ENCODE assay signal across 1 cellular context in the genomic region with DNA sequence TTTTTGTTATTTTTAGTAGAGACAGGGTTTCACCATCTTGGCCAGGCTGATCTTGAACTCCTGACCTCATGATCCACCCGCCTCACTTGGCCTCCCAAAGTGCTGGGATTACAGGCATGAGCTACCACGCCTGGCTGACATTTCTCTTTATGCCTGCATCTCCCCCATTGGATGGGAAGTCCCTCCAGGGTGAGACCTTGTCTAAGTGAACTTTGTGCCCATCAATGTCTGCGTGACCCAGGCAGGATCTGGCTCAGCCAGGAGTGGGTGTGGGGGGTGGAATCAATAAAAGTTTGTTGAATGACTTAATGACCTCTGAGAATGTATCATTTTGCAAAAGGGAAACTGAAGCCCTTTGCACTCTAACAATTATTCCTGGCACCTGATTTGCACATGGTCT.
A peak's percentile ranks its signal among the peaks of the same experiment; 100 is the strongest.
TF ChIP-seq lines count a peak whose summit lies in the region.

No MANE protein-coding gene starts in this region.

TF ChIP-seq in HepG2, 621 proteins besides CTCF, POLR2A, EP300 and RAD21 (continued from another document and continues in another):
- TF ChIP-seq, protein P1, sequence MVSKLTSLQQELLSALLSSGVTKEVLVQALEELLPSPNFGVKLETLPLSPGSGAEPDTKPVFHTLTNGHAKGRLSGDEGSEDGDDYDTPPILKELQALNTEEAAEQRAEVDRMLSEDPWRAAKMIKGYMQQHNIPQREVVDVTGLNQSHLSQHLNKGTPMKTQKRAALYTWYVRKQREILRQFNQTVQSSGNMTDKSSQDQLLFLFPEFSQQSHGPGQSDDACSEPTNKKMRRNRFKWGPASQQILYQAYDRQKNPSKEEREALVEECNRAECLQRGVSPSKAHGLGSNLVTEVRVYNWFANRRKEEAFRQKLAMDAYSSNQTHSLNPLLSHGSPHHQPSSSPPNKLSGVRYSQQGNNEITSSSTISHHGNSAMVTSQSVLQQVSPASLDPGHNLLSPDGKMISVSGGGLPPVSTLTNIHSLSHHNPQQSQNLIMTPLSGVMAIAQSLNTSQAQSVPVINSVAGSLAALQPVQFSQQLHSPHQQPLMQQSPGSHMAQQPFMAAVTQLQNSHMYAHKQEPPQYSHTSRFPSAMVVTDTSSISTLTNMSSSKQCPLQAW (CRISPR knock-in tag; IDR thresholded peaks at IDR 0.05), result peak; percentile 45; the same call in 1 of the 2 replicates
- TF ChIP-seq ZNF562 (CRISPR knock-in tag; IDR thresholded peaks at IDR 0.05; ENCODE audit: borderline replicate concordance) (no peak), SP1 (IDR thresholded peaks at IDR 0.05) (no peak), SP1 (CRISPR knock-in tag; IDR thresholded peaks at IDR 0.05) (no peak), IKZF4 (CRISPR knock-in tag; IDR thresholded peaks at IDR 0.05; ENCODE audit: borderline replicate concordance, low read depth, not compliant biosample characterization) (no peak), HDAC1 (CRISPR knock-in tag; IDR thresholded peaks at IDR 0.05) (peak; percentile 85), SOX13 (IDR thresholded peaks at IDR 0.05) (no peak), SOX13 (CRISPR knock-in tag; conservative IDR thresholded peaks at IDR 0.05 in 1 of 2, IDR thresholded peaks at IDR 0.05 in 1 of 2) (peak in 1 of 2 experiments; percentile 20; a peak in 1 of 4 replicates), CENPT (CRISPR knock-in tag; IDR thresholded peaks at IDR 0.05; ENCODE audit: low read depth) (no peak), ZMYM3 (CRISPR knock-in tag; IDR thresholded peaks at IDR 0.05) (peak; percentile 99), ZNF432 (CRISPR knock-in tag; IDR thresholded peaks at IDR 0.05; ENCODE audit: borderline replicate concordance) (no peak), ZNF878 (CRISPR knock-in tag; IDR thresholded peaks at IDR 0.05) (no peak), GTF2F1 (IDR thresholded peaks at IDR 0.05; ENCODE audit: low read length) (no peak), ZFX (CRISPR knock-in tag; IDR thresholded peaks at IDR 0.05; ENCODE audit: low read depth) (no peak; the same call in 1 of the 2 replicates), MED1 (CRISPR knock-in tag; IDR thresholded peaks at IDR 0.05) (peak; percentile 44), ZNF557 (CRISPR knock-in tag; IDR thresholded peaks at IDR 0.05) (no peak), ZNF34 (CRISPR knock-in tag; IDR thresholded peaks at IDR 0.05; ENCODE audit: borderline replicate concordance) (no peak), ZEB1 (IDR thresholded peaks at IDR 0.05; ENCODE audit: insufficient replicate concordance, low read depth) (no peak), ZNF296 (CRISPR knock-in tag; conservative IDR thresholded peaks at IDR 0.05) (no peak), REXO4 (CRISPR knock-in tag; IDR thresholded peaks at IDR 0.05; ENCODE audit: borderline replicate concordance) (no peak), ZNF350 (CRISPR knock-in tag; IDR thresholded peaks at IDR 0.05; ENCODE audit: borderline replicate concordance, low read depth) (0 out of 2 replicates have a peak, but pooled peaks have one; percentile 27), TRIM24 (CRISPR knock-in tag; IDR thresholded peaks at IDR 0.05) (no peak), ZNF678 (CRISPR knock-in tag; IDR thresholded peaks at IDR 0.05) (no peak), ZSCAN21 (CRISPR knock-in tag; IDR thresholded peaks at IDR 0.05; ENCODE audit: borderline replicate concordance) (no peak), HMG20A (CRISPR knock-in tag; IDR thresholded peaks at IDR 0.05; ENCODE audit: borderline replicate concordance) (peak; percentile 69; the same call in 1 of the 2 replicates), ZNF33B (CRISPR knock-in tag; IDR thresholded peaks at IDR 0.05) (no peak), KAT2B (IDR thresholded peaks at IDR 0.05; ENCODE audit: borderline replicate concordance, low read depth, low read length) (peak; percentile 45; the same call in 1 of the 2 replicates), REPIN1 (CRISPR knock-in tag; IDR thresholded peaks at IDR 0.05; ENCODE audit: borderline replicate concordance, low read depth) (peak; percentile 46; the same call in 1 of the 2 replicates), HMGA1 (CRISPR knock-in tag; conservative IDR thresholded peaks at IDR 0.05) (no peak), MTA1 (CRISPR knock-in tag; IDR thresholded peaks at IDR 0.05; ENCODE audit: borderline replicate concordance) (peak; percentile 60; the same call in 1 of the 2 replicates), PRMT3 (CRISPR knock-in tag; IDR thresholded peaks at IDR 0.05; ENCODE audit: borderline replicate concordance, low read depth) (no peak), ZNF343 (CRISPR knock-in tag; IDR thresholded peaks at IDR 0.05) (no peak), ZNF777 (CRISPR knock-in tag; IDR thresholded peaks at IDR 0.05) (no peak), SKI (IDR thresholded peaks at IDR 0.05; ENCODE audit: partially characterized antibody) (peak; percentile 81)
- TF ChIP-seq, protein P2, sequence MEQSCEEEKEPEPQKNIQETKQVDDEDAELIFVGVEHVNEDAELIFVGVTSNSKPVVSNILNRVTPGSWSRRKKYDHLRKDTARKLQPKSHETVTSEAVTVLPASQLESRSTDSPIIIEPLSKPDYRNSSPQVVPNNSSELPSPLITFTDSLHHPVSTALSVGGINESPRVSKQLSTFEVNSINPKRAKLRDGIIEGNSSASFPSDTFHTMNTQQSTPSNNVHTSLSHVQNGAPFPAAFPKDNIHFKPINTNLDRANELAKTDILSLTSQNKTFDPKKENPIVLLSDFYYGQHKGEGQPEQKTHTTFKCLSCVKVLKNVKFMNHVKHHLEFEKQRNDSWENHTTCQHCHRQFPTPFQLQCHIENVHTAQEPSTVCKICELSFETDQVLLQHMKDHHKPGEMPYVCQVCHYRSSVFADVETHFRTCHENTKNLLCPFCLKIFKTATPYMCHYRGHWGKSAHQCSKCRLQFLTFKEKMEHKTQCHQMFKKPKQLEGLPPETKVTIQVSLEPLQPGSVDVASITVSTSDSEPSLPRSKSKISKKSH (CRISPR knock-in tag; IDR thresholded peaks at IDR 0.05; ENCODE audit: borderline replicate concordance), result no peak
- TF ChIP-seq, protein P3, sequence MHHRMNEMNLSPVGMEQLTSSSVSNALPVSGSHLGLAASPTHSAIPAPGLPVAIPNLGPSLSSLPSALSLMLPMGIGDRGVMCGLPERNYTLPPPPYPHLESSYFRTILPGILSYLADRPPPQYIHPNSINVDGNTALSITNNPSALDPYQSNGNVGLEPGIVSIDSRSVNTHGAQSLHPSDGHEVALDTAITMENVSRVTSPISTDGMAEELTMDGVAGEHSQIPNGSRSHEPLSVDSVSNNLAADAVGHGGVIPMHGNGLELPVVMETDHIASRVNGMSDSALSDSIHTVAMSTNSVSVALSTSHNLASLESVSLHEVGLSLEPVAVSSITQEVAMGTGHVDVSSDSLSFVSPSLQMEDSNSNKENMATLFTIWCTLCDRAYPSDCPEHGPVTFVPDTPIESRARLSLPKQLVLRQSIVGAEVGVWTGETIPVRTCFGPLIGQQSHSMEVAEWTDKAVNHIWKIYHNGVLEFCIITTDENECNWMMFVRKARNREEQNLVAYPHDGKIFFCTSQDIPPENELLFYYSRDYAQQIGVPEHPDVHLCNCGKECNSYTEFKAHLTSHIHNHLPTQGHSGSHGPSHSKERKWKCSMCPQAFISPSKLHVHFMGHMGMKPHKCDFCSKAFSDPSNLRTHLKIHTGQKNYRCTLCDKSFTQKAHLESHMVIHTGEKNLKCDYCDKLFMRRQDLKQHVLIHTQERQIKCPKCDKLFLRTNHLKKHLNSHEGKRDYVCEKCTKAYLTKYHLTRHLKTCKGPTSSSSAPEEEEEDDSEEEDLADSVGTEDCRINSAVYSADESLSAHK (CRISPR knock-in tag; IDR thresholded peaks at IDR 0.05; ENCODE audit: borderline replicate concordance), result no peak
- TF ChIP-seq, protein P4, sequence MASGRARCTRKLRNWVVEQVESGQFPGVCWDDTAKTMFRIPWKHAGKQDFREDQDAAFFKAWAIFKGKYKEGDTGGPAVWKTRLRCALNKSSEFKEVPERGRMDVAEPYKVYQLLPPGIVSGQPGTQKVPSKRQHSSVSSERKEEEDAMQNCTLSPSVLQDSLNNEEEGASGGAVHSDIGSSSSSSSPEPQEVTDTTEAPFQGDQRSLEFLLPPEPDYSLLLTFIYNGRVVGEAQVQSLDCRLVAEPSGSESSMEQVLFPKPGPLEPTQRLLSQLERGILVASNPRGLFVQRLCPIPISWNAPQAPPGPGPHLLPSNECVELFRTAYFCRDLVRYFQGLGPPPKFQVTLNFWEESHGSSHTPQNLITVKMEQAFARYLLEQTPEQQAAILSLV (CRISPR knock-in tag; IDR thresholded peaks at IDR 0.05; ENCODE audit: borderline replicate concordance), result no peak
- TF ChIP-seq, protein P5, sequence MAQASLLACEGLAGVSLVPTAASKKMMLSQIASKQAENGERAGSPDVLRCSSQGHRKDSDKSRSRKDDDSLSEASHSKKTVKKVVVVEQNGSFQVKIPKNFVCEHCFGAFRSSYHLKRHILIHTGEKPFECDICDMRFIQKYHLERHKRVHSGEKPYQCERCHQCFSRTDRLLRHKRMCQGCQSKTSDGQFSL (CRISPR knock-in tag; IDR thresholded peaks at IDR 0.05), result peak; percentile 58; the same call in 1 of the 2 replicates
- TF ChIP-seq, protein P6, sequence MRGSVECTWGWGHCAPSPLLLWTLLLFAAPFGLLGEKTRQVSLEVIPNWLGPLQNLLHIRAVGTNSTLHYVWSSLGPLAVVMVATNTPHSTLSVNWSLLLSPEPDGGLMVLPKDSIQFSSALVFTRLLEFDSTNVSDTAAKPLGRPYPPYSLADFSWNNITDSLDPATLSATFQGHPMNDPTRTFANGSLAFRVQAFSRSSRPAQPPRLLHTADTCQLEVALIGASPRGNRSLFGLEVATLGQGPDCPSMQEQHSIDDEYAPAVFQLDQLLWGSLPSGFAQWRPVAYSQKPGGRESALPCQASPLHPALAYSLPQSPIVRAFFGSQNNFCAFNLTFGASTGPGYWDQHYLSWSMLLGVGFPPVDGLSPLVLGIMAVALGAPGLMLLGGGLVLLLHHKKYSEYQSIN (CRISPR knock-in tag; IDR thresholded peaks at IDR 0.05; ENCODE audit: borderline replicate concordance), result no peak
- TF ChIP-seq, protein P7, sequence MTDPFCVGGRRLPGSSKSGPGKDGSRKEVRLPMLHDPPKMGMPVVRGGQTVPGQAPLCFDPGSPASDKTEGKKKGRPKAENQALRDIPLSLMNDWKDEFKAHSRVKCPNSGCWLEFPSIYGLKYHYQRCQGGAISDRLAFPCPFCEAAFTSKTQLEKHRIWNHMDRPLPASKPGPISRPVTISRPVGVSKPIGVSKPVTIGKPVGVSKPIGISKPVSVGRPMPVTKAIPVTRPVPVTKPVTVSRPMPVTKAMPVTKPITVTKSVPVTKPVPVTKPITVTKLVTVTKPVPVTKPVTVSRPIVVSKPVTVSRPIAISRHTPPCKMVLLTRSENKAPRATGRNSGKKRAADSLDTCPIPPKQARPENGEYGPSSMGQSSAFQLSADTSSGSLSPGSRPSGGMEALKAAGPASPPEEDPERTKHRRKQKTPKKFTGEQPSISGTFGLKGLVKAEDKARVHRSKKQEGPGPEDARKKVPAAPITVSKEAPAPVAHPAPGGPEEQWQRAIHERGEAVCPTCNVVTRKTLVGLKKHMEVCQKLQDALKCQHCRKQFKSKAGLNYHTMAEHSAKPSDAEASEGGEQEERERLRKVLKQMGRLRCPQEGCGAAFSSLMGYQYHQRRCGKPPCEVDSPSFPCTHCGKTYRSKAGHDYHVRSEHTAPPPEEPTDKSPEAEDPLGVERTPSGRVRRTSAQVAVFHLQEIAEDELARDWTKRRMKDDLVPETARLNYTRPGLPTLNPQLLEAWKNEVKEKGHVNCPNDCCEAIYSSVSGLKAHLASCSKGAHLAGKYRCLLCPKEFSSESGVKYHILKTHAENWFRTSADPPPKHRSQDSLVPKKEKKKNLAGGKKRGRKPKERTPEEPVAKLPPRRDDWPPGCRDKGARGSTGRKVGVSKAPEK (CRISPR knock-in tag; IDR thresholded peaks at IDR 0.05; ENCODE audit: borderline replicate concordance), result no peak
- TF ChIP-seq, protein P8, sequence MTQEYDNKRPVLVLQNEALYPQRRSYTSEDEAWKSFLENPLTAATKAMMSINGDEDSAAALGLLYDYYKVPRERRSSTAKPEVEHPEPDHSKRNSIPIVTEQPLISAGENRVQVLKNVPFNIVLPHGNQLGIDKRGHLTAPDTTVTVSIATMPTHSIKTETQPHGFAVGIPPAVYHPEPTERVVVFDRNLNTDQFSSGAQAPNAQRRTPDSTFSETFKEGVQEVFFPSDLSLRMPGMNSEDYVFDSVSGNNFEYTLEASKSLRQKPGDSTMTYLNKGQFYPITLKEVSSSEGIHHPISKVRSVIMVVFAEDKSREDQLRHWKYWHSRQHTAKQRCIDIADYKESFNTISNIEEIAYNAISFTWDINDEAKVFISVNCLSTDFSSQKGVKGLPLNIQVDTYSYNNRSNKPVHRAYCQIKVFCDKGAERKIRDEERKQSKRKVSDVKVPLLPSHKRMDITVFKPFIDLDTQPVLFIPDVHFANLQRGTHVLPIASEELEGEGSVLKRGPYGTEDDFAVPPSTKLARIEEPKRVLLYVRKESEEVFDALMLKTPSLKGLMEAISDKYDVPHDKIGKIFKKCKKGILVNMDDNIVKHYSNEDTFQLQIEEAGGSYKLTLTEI (CRISPR knock-in tag; conservative IDR thresholded peaks at IDR 0.05), result no peak
- TF ChIP-seq, protein P9, sequence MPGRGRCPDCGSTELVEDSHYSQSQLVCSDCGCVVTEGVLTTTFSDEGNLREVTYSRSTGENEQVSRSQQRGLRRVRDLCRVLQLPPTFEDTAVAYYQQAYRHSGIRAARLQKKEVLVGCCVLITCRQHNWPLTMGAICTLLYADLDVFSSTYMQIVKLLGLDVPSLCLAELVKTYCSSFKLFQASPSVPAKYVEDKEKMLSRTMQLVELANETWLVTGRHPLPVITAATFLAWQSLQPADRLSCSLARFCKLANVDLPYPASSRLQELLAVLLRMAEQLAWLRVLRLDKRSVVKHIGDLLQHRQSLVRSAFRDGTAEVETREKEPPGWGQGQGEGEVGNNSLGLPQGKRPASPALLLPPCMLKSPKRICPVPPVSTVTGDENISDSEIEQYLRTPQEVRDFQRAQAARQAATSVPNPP (CRISPR knock-in tag; IDR thresholded peaks at IDR 0.05), result no peak
- TF ChIP-seq, protein P10, sequence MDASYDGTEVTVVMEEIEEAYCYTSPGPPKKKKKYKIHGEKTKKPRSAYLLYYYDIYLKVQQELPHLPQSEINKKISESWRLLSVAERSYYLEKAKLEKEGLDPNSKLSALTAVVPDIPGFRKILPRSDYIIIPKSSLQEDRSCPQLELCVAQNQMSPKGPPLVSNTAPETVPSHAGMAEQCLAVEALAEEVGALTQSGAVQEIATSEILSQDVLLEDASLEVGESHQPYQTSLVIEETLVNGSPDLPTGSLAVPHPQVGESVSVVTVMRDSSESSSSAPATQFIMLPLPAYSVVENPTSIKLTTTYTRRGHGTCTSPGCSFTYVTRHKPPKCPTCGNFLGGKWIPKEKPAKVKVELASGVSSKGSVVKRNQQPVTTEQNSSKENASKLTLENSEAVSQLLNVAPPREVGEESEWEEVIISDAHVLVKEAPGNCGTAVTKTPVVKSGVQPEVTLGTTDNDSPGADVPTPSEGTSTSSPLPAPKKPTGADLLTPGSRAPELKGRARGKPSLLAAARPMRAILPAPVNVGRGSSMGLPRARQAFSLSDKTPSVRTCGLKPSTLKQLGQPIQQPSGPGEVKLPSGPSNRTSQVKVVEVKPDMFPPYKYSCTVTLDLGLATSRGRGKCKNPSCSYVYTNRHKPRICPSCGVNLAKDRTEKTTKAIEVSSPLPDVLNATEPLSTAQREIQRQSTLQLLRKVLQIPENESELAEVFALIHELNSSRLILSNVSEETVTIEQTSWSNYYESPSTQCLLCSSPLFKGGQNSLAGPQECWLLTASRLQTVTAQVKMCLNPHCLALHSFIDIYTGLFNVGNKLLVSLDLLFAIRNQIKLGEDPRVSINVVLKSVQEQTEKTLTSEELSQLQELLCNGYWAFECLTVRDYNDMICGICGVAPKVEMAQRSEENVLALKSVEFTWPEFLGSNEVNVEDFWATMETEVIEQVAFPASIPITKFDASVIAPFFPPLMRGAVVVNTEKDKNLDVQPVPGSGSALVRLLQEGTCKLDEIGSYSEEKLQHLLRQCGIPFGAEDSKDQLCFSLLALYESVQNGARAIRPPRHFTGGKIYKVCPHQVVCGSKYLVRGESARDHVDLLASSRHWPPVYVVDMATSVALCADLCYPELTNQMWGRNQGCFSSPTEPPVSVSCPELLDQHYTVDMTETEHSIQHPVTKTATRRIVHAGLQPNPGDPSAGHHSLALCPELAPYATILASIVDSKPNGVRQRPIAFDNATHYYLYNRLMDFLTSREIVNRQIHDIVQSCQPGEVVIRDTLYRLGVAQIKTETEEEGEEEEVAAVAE (CRISPR knock-in tag; IDR thresholded peaks at IDR 0.05; ENCODE audit: borderline replicate concordance), result no peak
